4 cellular contexts compared by ENCODE assay signal in genomic region chr4:3558514-3558836, GRCh38. TPM values are rescaled to one million over a fixed set of nuclear protein-coding genes. Genes with fewer than 3 reads are reported as not detected.
DNase-seq lines count a peak whose midpoint lies in the region; ATAC-seq lines count a peak whose summit lies in the region.
"Not testable (repeated sequence)": the region's sequence is repeated elsewhere in the genome, so short reads cannot be mapped to it uniquely, and the experiment has no call there.

No MANE protein-coding gene starts in this region.

- H3K27ac Mint-ChIP-seq in activated CD8-positive, alpha-beta memory T cell treated with anti-CD3 and anti-CD28 coated beads, Interleukin-2, amount 10 ng/mL, durations not matched to agents 7 days and 5 days: not testable (repeated sequence)

- CTCF ChIA-PET in activated CD8-positive, alpha-beta memory T cell treated with anti-CD3 and anti-CD28 coated beads, Interleukin-2, amount 10 ng/mL, durations not matched to agents 7 days and 5 days (lab: Charles Lee): not testable (repeated sequence)

- not testable (repeated sequence) for ATAC-seq in activated CD8-positive, alpha-beta memory T cell treated with anti-CD3 and anti-CD28 coated beads, Interleukin-2, amount 10 ng/mL, durations not matched to agents 7 days and 5 days; left lobe of liver; sciatic nerve

- H3K4me1 Mint-ChIP-seq in activated CD8-positive, alpha-beta memory T cell treated with anti-CD3 and anti-CD28 coated beads, Interleukin-2, amount 10 ng/mL, durations not matched to agents 7 days and 5 days: peaks cover 32% of the 10 kb centered on the region

- H3K4me3 Mint-ChIP-seq in activated CD8-positive, alpha-beta memory T cell treated with anti-CD3 and anti-CD28 coated beads, Interleukin-2, amount 10 ng/mL, durations not matched to agents 7 days and 5 days: not testable (repeated sequence)

- H3K9me3 Mint-ChIP-seq in activated CD8-positive, alpha-beta memory T cell treated with anti-CD3 and anti-CD28 coated beads, Interleukin-2, amount 10 ng/mL, durations not matched to agents 7 days and 5 days (ENCODE audit: low read depth): not testable (repeated sequence)

- not testable (repeated sequence) for H3K36me3 Mint-ChIP-seq in activated CD8-positive, alpha-beta memory T cell treated with anti-CD3 and anti-CD28 coated beads, Interleukin-2, amount 10 ng/mL, durations not matched to agents 7 days and 5 days

- DNase-seq in activated CD8-positive, alpha-beta memory T cell treated with anti-CD3 and anti-CD28 coated beads, Interleukin-2, amount 10 ng/mL, durations not matched to agents 7 days and 5 days: peak; percentile 4
- peak; percentile 28 for DNase-seq in left lobe of liver (ENCODE audit: low spot score)
- peak; percentile 22 for DNase-seq in mesenteric fat pad (ENCODE audit: low spot score)
- DNase-seq in sciatic nerve (ENCODE audit: low spot score): peak; percentile 5

- not testable (repeated sequence) for H3K27me3 Mint-ChIP-seq in activated CD8-positive, alpha-beta memory T cell treated with anti-CD3 and anti-CD28 coated beads, Interleukin-2, amount 10 ng/mL, durations not matched to agents 7 days and 5 days

- intact Hi-C loops in sciatic nerve (cut with DNase I): not testable (repeated sequence)

RNA-seq across cellular contexts. Expression of gene LRPAP1, which starts 26.3 kb away (rescaled TPM):
- total RNA-seq in activated CD8-positive, alpha-beta memory T cell treated with anti-CD3 and anti-CD28 coated beads, Interleukin-2, amount 10 ng/mL, durations not matched to agents 7 days and 5 days: 10 to 100 TPM; 77.2 to 87.6 TPM
- 72.6 TPM for total RNA-seq in left lobe of liver
- 116 TPM for total RNA-seq in mesenteric fat pad
- 105 TPM for total RNA-seq in sciatic nerve
